Comparison of ENCODE assay signal across 8 cellular contexts in genomic region chr1:37471345-37472231, GRCh38. TPM values are rescaled to one million over a fixed set of nuclear protein-coding genes. Genes with fewer than 3 reads are reported as not detected.
DNase-seq lines count a peak whose midpoint lies in the region; ATAC-seq and TF ChIP-seq lines count a peak whose summit lies in the region.

No MANE protein-coding gene starts in this region.

- H3K4me1 ChIP-seq in CD4-positive, CD25-positive, alpha-beta regulatory T cell (ENCODE audit: control insufficient read depth, insufficient read depth, low read length, poor library complexity, severe bottlenecking), result peaks cover 27% of the 10 kb centered on the region
- peaks cover 60% of the 10 kb centered on the region for H3K4me1 ChIP-seq in left ventricle myocardium inferior

- H3K27me3 Mint-ChIP-seq in CD4-positive, CD25-positive, alpha-beta regulatory T cell, result no peaks in the 10 kb centered on the region

- peaks cover 16 to 33% (median 31%) of the 10 kb centered on the region in 4 donors for H3K4me1 Mint-ChIP-seq in CD4-positive, CD25-positive, alpha-beta regulatory T cell

- no peaks in the 10 kb centered on the region for H3K27me3 ChIP-seq in CD4-positive, CD25-positive, alpha-beta regulatory T cell (ENCODE audit: control insufficient read depth, insufficient read depth, low read length)
- H3K27me3 ChIP-seq in left ventricle myocardium inferior (ENCODE audit: low read depth), result no peaks in the 10 kb centered on the region

- peaks cover 0 to 3% (median 0%) of the 10 kb centered on the region in 7 donors for H3K9me3 Mint-ChIP-seq in CD4-positive, CD25-positive, alpha-beta regulatory T cell

- intact Hi-C loops in left ventricle myocardium inferior (cut with micrococcal nuclease), result no loop called here
- intact Hi-C loops in posterior vena cava (cut with DNase I), result loop anchor here in 1 of 2 donors (5.0 kb wide), 1 partner anchor 1314 kb away; the partner anchor contains the start of gene MAP7D1

- in situ Hi-C loops in GM13976 (cut with MboI; ENCODE audit: low sequenced_read_pairs, unreplicated experiment), result no loop called here

- TF ChIP-seq CTCF in left ventricle myocardium inferior (IDR thresholded peaks at IDR 0.05; ENCODE audit: borderline replicate concordance) (no peak), GM13976 (IDR thresholded peaks at IDR 0.05; ENCODE audit: borderline replicate concordance, control extremely low read depth, extremely low read depth, insufficient read depth, missing control alignments) (no peak)

- H3K27ac Mint-ChIP-seq in CD4-positive, CD25-positive, alpha-beta regulatory T cell, result peak overlapping the region in 2 of 3 donors; percentile 80 to 90

- H3K36me3 ChIP-seq in CD4-positive, CD25-positive, alpha-beta regulatory T cell (ENCODE audit: control insufficient read depth, insufficient read depth, low read length), result peaks cover 10% of the 10 kb centered on the region
- H3K36me3 ChIP-seq in left ventricle myocardium inferior, result peaks cover 8% of the 10 kb centered on the region

- TF ChIP-seq EP300 in Ishikawa (IDR thresholded peaks at IDR 0.05; ENCODE audit: borderline replicate concordance), result peak; percentile 84

- H3K4me3 ChIP-seq in CD4-positive, CD25-positive, alpha-beta regulatory T cell (ENCODE audit: low read depth, low read length), result no peak overlapping the region
- H3K4me3 ChIP-seq in left ventricle myocardium inferior, result peak overlapping the region; percentile 54

- H3K4me3 Mint-ChIP-seq in CD4-positive, CD25-positive, alpha-beta regulatory T cell, result peak overlapping the region; percentile 21 to 98 (median 68)

- ATAC-seq in CD4-positive, CD25-positive, alpha-beta regulatory T cell (ENCODE audit: low read depth in 2 of 2), result no peak
- ATAC-seq in HG02678 (IDR thresholded peaks at IDR 0.05; ENCODE audit: unreplicated experiment), result no peak

- H3K27ac ChIP-seq in CD4-positive, CD25-positive, alpha-beta regulatory T cell (ENCODE audit: insufficient read depth, low read length, poor library complexity, severe bottlenecking), result no peak overlapping the region
- H3K27ac ChIP-seq in left ventricle myocardium inferior (replicated peaks), result peak overlapping the region; percentile 91

- H3K9me3 ChIP-seq in CD4-positive, CD25-positive, alpha-beta regulatory T cell (ENCODE audit: control insufficient read depth in 2 of 2, low read length in 2 of 2), result no peaks in the 10 kb centered on the region
- no peaks in the 10 kb centered on the region for H3K9me3 ChIP-seq in left ventricle myocardium inferior (replicated peaks)

- no peak for DNase-seq in CD4-positive, CD25-positive, alpha-beta regulatory T cell
- DNase-seq in amniotic stem cell (lab: John Stamatoyannopoulos, UW), result peak; percentile 78
- peak; percentile 69 for DNase-seq in left ventricle myocardium inferior
- DNase-seq in posterior vena cava (ENCODE audit: low spot score), result peak; percentile 94
- DNase-seq in activated effector memory CD4-positive, alpha-beta T cell treated with Interleukin-2 at 50 U/mL for 16 hours, result no peak
- DNase-seq in GM13976 (ENCODE audit: low spot score), result no peak

- H3K36me3 Mint-ChIP-seq in CD4-positive, CD25-positive, alpha-beta regulatory T cell, result peaks cover 11% of the 10 kb centered on the region

- TF ChIP-seq RAD21 in Ishikawa (IDR thresholded peaks at IDR 0.05; ENCODE audit: low read depth), result no peak

TF ChIP-seq in Ishikawa, 13 proteins besides CTCF, POLR2A, EP300 and RAD21:
- no peak for TF ChIP-seq ZBTB7A (IDR thresholded peaks at IDR 0.05; ENCODE audit: low read depth)
- TF ChIP-seq CREB1 (IDR thresholded peaks at IDR 0.05; ENCODE audit: low read depth), result no peak
- peak; percentile 53; the same call in 1 of the 2 replicates for TF ChIP-seq TEAD4 (IDR thresholded peaks at IDR 0.05)
- no peak; the same call in 1 of the 2 replicates for TF ChIP-seq FOXM1 (IDR thresholded peaks at IDR 0.05; ENCODE audit: borderline replicate concordance, low read depth)
- TF ChIP-seq YY1 (IDR thresholded peaks at IDR 0.05; ENCODE audit: low read depth), result no peak
- TF ChIP-seq TAF1 (IDR thresholded peaks at IDR 0.05; ENCODE audit: low read depth), result no peak
- TF ChIP-seq CEBPB (IDR thresholded peaks at IDR 0.05), result peak; percentile 17; the same call in 1 of the 2 replicates
- TF ChIP-seq REST (IDR thresholded peaks at IDR 0.05; ENCODE audit: low read depth), result no peak
- peak; percentile 13; the same call in 1 of the 2 replicates for TF ChIP-seq NFIC (IDR thresholded peaks at IDR 0.05)
- TF ChIP-seq USF1 (IDR thresholded peaks at IDR 0.05), result 0 out of 2 replicates have a peak, but pooled peaks have one; percentile 24
- peak; percentile 72; the same call in 1 of the 2 replicates for TF ChIP-seq TCF12 (IDR thresholded peaks at IDR 0.05; ENCODE audit: low read depth)
- TF ChIP-seq MAX (IDR thresholded peaks at IDR 0.05), result peak; percentile 49; the same call in 1 of the 2 replicates
- no peak for TF ChIP-seq EGR1 (IDR thresholded peaks at IDR 0.05)

RNA-seq across cellular contexts. Expression of gene ZC3H12A, which starts 2.8 kb away (rescaled TPM):
- total RNA-seq in CD4-positive, CD25-positive, alpha-beta regulatory T cell, result 205 TPM
- polyA plus RNA-seq in CD4-positive, CD25-positive, alpha-beta regulatory T cell, result 10 to 100 TPM in 3 of 4 donors, 1 to 10 TPM in 1; 9.9 to 16.7 (median 13.1) TPM
- total RNA-seq in left ventricle myocardium inferior (4.9 TPM), posterior vena cava (10 to 100 TPM in 1 of 2 donors, 1 to 10 TPM in 1; 7.7 to 18.4 TPM)

RNA-seq across cellular contexts. Expression of gene MEAF6, which starts 43.0 kb away (rescaled TPM):
- total RNA-seq in CD4-positive, CD25-positive, alpha-beta regulatory T cell, result 52.3 TPM
- polyA plus RNA-seq in CD4-positive, CD25-positive, alpha-beta regulatory T cell, result 100 to 1,000 TPM; 143 to 163 (median 150) TPM
- total RNA-seq in left ventricle myocardium inferior (34.1 TPM), posterior vena cava (10 to 100 TPM; 43.6 to 49.6 TPM)

Comparison
In these comparisons a context has a peak if more than half of its experiments do, and no peak if none do; other contexts are left out.
1. DNase-seq: peak in amniotic stem cell (single experiment), left ventricle myocardium inferior (single experiment) and posterior vena cava (single experiment); none in CD4-positive, CD25-positive, alpha-beta regulatory T cell (0 of 3), activated effector memory CD4-positive, alpha-beta T cell treated with Interleukin-2 at 50 U/mL for 16 hours (single experiment) and GM13976 (single experiment).
2. RNA of gene ZC3H12A, which starts 2.8 kb away (total RNA-seq): 205 TPM in CD4-positive, CD25-positive, alpha-beta regulatory T cell (single experiment); 7.7 to 18.4 TPM in posterior vena cava and 4.9 TPM in left ventricle myocardium inferior (single experiment); every median in the first group is over 10 times any median in the second.